In genomic region chr20:37630161-37630560, GRCh38 we compare ENCODE assay signal across 17 cellular contexts.
DNase-seq lines count a peak whose midpoint lies in the region; TF ChIP-seq lines count a peak whose summit lies in the region.
"Had no signal": no experiment of that assay in that cellular context is flagged by ENCODE, and none has a peak within 500 bp of the region (broad histone marks: within the 10 kb centered on the region; RNA-seq: fewer than 3 reads in every experiment).

No MANE protein-coding gene starts in this region.

- H3K4me1 ChIP-seq in adrenal gland (replicated peaks in 1 of 2): peaks cover 0 to 5% of the 10 kb centered on the region in 2 donors
- H3K4me1 ChIP-seq in breast epithelium: no peaks in the 10 kb centered on the region
- H3K4me1 ChIP-seq: ascending aorta, vagina had no signal

- intact Hi-C loops in adrenal gland (cut with DNase I): no loop called here
- intact Hi-C loops in breast epithelium (cut with DNase I; ENCODE audit: low total_unique reads): no loop called here

- H3K27ac ChIP-seq in adrenal gland (no peak overlapping the region), breast epithelium (no peak overlapping the region)
- H3K27ac ChIP-seq: ascending aorta, vagina had no signal

- H3K27me3 ChIP-seq in adrenal gland (no peaks in the 10 kb centered on the region), breast epithelium (peaks cover 0 to 43% of the 10 kb centered on the region in 2 donors)
- H3K27me3 ChIP-seq: ascending aorta, vagina had no signal

- H3K9me3 ChIP-seq in adrenal gland (replicated peaks in 1 of 3) (peaks cover 0 to 8% (median 0%) of the 10 kb centered on the region in 3 donors), breast epithelium (peaks cover 6 to 13% of the 10 kb centered on the region in 2 donors)
- H3K9me3 ChIP-seq: vagina had no signal

- H3K4me3 ChIP-seq in adrenal gland (no peak overlapping the region), breast epithelium (no peak overlapping the region)
- H3K4me3 ChIP-seq: ascending aorta, vagina had no signal

- H3K36me3 ChIP-seq in adrenal gland (replicated peaks in 1 of 2): no peaks in the 10 kb centered on the region
- H3K36me3 ChIP-seq in breast epithelium: no peaks in the 10 kb centered on the region
- H3K36me3 ChIP-seq: ascending aorta, vagina had no signal

- TF ChIP-seq CTCF in adrenal gland (IDR thresholded peaks at IDR 0.05): no peak
- TF ChIP-seq CTCF in breast epithelium (IDR thresholded peaks at IDR 0.05): no peak

- TF ChIP-seq POLR2A in adrenal gland (IDR thresholded peaks at IDR 0.05) (no peak), breast epithelium (IDR thresholded peaks at IDR 0.05) (no peak)

- DNase-seq in NCI-H2107 treated with DMSO at 0.1 percent for 48 hours (lab: John Stamatoyannopoulos, UW; ENCODE audit: unreplicated experiment): peak; percentile 13
- no peak for DNase-seq in NCI-H2107 (lab: John Stamatoyannopoulos, UW)
- peak; percentile 62 to 79 (median 73) for DNase-seq in NCI-H1417 (lab: John Stamatoyannopoulos, UW)
- DNase-seq in NCI-H345 treated with DMSO at 0.1 percent for 48 hours (lab: John Stamatoyannopoulos, UW; ENCODE audit: unreplicated experiment): peak; percentile 28
- DNase-seq in adrenal gland: peak; percentile 22 to 82 (median 46)
- DNase-seq in breast epithelium (ENCODE audit: low spot score in 2 of 2): no peak
- no peak for DNase-seq in stimulated activated CD4-positive, alpha-beta T cell treated with anti-CD3 and anti-CD28 coated beads, Interleukin-2, amount 100 ng/mL, for 48 hours
- no peak for DNase-seq in activated CD4-positive, alpha-beta T cell treated with anti-CD3 and anti-CD28 coated beads for 1 hour
- DNase-seq: activated CD4-positive, alpha-beta T cell treated with anti-CD3 and anti-CD28 coated beads, Interleukin-2, amount 50 U/mL, for 4 hours; activated naive CD4-positive, alpha-beta T cell treated with anti-CD3 and anti-CD28 coated beads for 36 hours; effector CD8-positive, alpha-beta T cell; H9; midbrain; NCI-H1436 treated with DMSO at 0.1 percent for 48 hours; stimulated activated CD4-positive, alpha-beta T cell treated with anti-CD3 and anti-CD28 coated beads, Interleukin-4, amount 100 ng/mL, for 4 hours had no signal

- 18 to 42% (median 29%) methylated on average over 2 of the region's 2 CpGs for WGBS in adrenal gland, 4 donors

Comparison
In these comparisons a context has a peak if more than half of its experiments do, and no peak if none do; other contexts are left out.
1. DNase-seq: peak in NCI-H2107 treated with DMSO at 0.1 percent for 48 hours (single experiment), NCI-H1417 (3 of 3), NCI-H345 treated with DMSO at 0.1 percent for 48 hours (single experiment) and adrenal gland (7 of 7); none in NCI-H2107 (single experiment), breast epithelium (0 of 2), stimulated activated CD4-positive, alpha-beta T cell treated with anti-CD3 and anti-CD28 coated beads, Interleukin-2, amount 100 ng/mL, for 48 hours (0 of 2) and activated CD4-positive, alpha-beta T cell treated with anti-CD3 and anti-CD28 coated beads for 1 hour (single experiment).